In genomic region chr5:154368041-154368800, GRCh38 we compare ENCODE assay signal across 9 cellular contexts.
DNase-seq lines count a peak whose midpoint lies in the region; ATAC-seq, FAIRE-seq and TF ChIP-seq lines count a peak whose summit lies in the region.
"Had no signal": no experiment of that assay in that cellular context is flagged by ENCODE, and none has a peak within 500 bp of the region (broad histone marks: within the 10 kb centered on the region; RNA-seq: fewer than 3 reads in every experiment).

No MANE protein-coding gene starts in this region.

- H3K4me3 ChIP-seq in stomach smooth muscle (ENCODE audit: low read length in 2 of 2) = no peak overlapping the region

- H3K4me1 Mint-ChIP-seq in brain = peaks cover 70% of the 10 kb centered on the region
- peaks cover 3% of the 10 kb centered on the region for H3K4me1 Mint-ChIP-seq in CD14-positive monocyte

- H3K4me3 Mint-ChIP-seq in brain (peak overlapping the region in 1 of 5 experiments; percentile 10), CD14-positive monocyte (no peak overlapping the region)
- H3K4me3 Mint-ChIP-seq: activated CD8-positive, alpha-beta T cell treated with anti-CD3 and anti-CD28 coated beads for 36 hours had no signal

- peak overlapping the region in 3 of 5 experiments; percentile 46 to 80 (median 78) for H3K27ac Mint-ChIP-seq in brain
- peak overlapping the region in 1 of 7 donors; percentile 5 for H3K27ac Mint-ChIP-seq in CD14-positive monocyte
- H3K27ac Mint-ChIP-seq: activated CD8-positive, alpha-beta T cell treated with anti-CD3 and anti-CD28 coated beads for 36 hours had no signal

- FAIRE-seq in HTR-8/SVneo (lab: Jason Lieb, UNC) = peak; percentile 65

- H3K27me3 ChIP-seq in stomach smooth muscle (ENCODE audit: control insufficient read depth in 1 of 2, insufficient read depth in 2 of 2, low read length in 2 of 2) = no peaks in the 10 kb centered on the region

- TF ChIP-seq CTCF in brain (conservative IDR thresholded peaks at IDR 0.05) (no peak), CD14-positive monocyte (IDR thresholded peaks at IDR 0.05) (no peak)

- ATAC-seq in HG03469 (IDR thresholded peaks at IDR 0.05; ENCODE audit: unreplicated experiment) = no peak
- ATAC-seq: activated CD8-positive, alpha-beta T cell treated with anti-CD3 and anti-CD28 coated beads for 36 hours had no signal

- H3K36me3 Mint-ChIP-seq in brain (no peaks in the 10 kb centered on the region), CD14-positive monocyte (peaks cover 16% of the 10 kb centered on the region in 2 donors)

- H3K27me3 Mint-ChIP-seq in brain (peaks cover 3% of the 10 kb centered on the region), CD14-positive monocyte (ENCODE audit: low read depth in 3 of 3) (peaks cover 0 to 2% (median 0%) of the 10 kb centered on the region in 3 donors)
- H3K27me3 Mint-ChIP-seq: activated CD8-positive, alpha-beta T cell treated with anti-CD3 and anti-CD28 coated beads for 36 hours had no signal

- no peaks in the 10 kb centered on the region for H3K36me3 ChIP-seq in stomach smooth muscle (ENCODE audit: control insufficient read depth in 2 of 2, insufficient read depth in 2 of 2, low read length in 2 of 2)

- no peaks in the 10 kb centered on the region for H3K9me3 ChIP-seq in stomach smooth muscle (ENCODE audit: control insufficient read depth in 2 of 2, low read length in 2 of 2)

- intact Hi-C loops in CD14-positive monocyte (cut with micrococcal nuclease) = no loop called here

- no peak overlapping the region for H3K9ac ChIP-seq in stomach smooth muscle (ENCODE audit: low read length in 2 of 2)

- H3K27ac ChIP-seq in stomach smooth muscle (ENCODE audit: low read length) = peak overlapping the region; percentile 18

- H3K9me3 Mint-ChIP-seq in brain = no peaks in the 10 kb centered on the region
- no peaks in the 10 kb centered on the region for H3K9me3 Mint-ChIP-seq in CD14-positive monocyte
- H3K9me3 Mint-ChIP-seq: activated CD8-positive, alpha-beta T cell treated with anti-CD3 and anti-CD28 coated beads for 36 hours had no signal

- peak; percentile 90 for DNase-seq in HTR-8/SVneo (ENCODE audit: insufficient read length, low spot score)
- DNase-seq in iPS-NIHi7 (ENCODE audit: extremely low spot score) = peak; percentile 78
- no peak for DNase-seq in activated CD8-positive, alpha-beta memory T cell treated with anti-CD3 and anti-CD28 coated beads, Interleukin-2, amount 50 U/mL, for 48 hours
- DNase-seq in activated CD4-positive, alpha-beta T cell treated with anti-CD3 and anti-CD28 coated beads, Interleukin-2, amount 50 U/mL, for 48 hours = no peak
- no peak for DNase-seq in CD14-positive monocyte (ENCODE audit: low spot score)
- DNase-seq: activated CD8-positive, alpha-beta T cell treated with anti-CD3 and anti-CD28 coated beads for 36 hours had no signal

- peaks cover 12% of the 10 kb centered on the region for H3K4me1 ChIP-seq in stomach smooth muscle (ENCODE audit: control insufficient read depth, insufficient read depth, low read length)

Comparison
In these comparisons a context has a peak if more than half of its experiments do, and no peak if none do; other contexts are left out.
1. DNase-seq: peak in HTR-8/SVneo (single experiment) and iPS-NIHi7 (single experiment); none in activated CD8-positive, alpha-beta memory T cell treated with anti-CD3 and anti-CD28 coated beads, Interleukin-2, amount 50 U/mL, for 48 hours (single experiment), activated CD4-positive, alpha-beta T cell treated with anti-CD3 and anti-CD28 coated beads, Interleukin-2, amount 50 U/mL, for 48 hours (0 of 2) and CD14-positive monocyte (single experiment).